1 cellular context compared by ENCODE assay signal in the genomic region with DNA sequence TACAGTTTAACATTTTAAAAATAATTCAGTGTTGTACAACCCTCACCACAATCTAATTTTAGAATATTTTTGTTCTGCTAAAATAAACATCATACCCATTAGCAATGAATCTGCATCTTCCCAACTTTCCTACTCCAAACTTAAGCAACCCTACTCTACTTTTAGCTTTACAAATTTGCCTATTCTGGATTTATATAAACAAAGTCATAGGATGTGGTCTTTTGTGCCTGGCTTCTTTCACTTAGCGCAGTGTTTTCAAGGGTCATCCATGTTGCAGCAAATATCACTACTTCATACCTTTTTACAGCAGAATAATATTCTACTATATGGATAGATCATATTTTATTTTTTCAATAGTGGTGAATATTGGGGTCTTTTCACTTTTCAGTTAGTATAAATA.
TF ChIP-seq lines count a peak whose summit lies in the region.

No MANE protein-coding gene starts in this region.

TF ChIP-seq in SK-N-SH treated with all-trans-retinoic acid at 6 μM for 48 hours, 23 proteins besides CTCF, POLR2A, EP300 and RAD21 (continued from another document):
- no peak for TF ChIP-seq CREB5 (CRISPR knock-in tag; IDR thresholded peaks at IDR 0.05; ENCODE audit: low read depth)
- TF ChIP-seq POU6F1 (CRISPR knock-in tag; IDR thresholded peaks at IDR 0.05; ENCODE audit: borderline replicate concordance, low read depth): no peak
- TF ChIP-seq ZFP3 (CRISPR knock-in tag; IDR thresholded peaks at IDR 0.05): no peak
- TF ChIP-seq ZC3H10 (CRISPR knock-in tag; IDR thresholded peaks at IDR 0.05): no peak
- no peak for TF ChIP-seq BACH2 (CRISPR knock-in tag; IDR thresholded peaks at IDR 0.05; ENCODE audit: borderline replicate concordance)
- no peak for TF ChIP-seq CSDC2 (CRISPR knock-in tag; IDR thresholded peaks at IDR 0.05)
